Comparison of ENCODE assay signal across 21 cellular contexts in the genomic region with DNA sequence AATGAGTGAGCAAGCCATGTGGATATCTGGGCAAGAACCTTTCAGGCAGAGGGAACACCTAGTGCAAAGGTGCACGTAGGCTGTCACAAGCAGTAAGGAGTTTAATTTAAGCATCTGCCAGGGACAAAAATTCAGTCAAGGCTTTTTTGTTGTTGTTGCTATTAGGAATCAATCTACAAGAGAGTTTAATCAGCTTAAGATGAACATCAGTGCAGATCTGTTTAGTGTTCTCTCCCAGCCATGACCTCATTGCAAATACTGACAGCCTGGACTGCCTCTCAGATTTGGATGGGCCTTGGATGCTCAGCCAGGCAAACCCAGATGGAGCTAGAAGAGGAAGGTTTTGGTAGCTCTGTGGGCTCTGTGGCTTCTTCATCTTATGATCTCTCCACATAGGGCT.
"Had no signal": no experiment of that assay in that cellular context is flagged by ENCODE, and none has a peak within 500 bp of the region (broad histone marks: within the 10 kb centered on the region; RNA-seq: fewer than 3 reads in every experiment).

No MANE protein-coding gene starts in this region.

- DNase-seq: activated CD4-positive, CD25-positive, alpha-beta regulatory T cell treated with anti-CD3 and anti-CD28 coated beads, Interleukin-2, amount 50 U/mL, for 72 hours; activated CD8-positive, alpha-beta memory T cell treated with anti-CD3 and anti-CD28 coated beads, Interleukin-2, amount 50 U/mL, for 48 hours; activated naive CD4-positive, alpha-beta T cell treated with Interleukin-2 at 50 U/mL for 16 hours; activated naive CD8-positive, alpha-beta T cell treated with anti-CD3 and anti-CD28 coated beads for 36 hours; activated T-cell treated with anti-CD3 and anti-CD28 coated beads, Interleukin-2, amount 50 U/mL, for 4 hours; central memory CD4-positive, alpha-beta T cell; colonic mucosa; dorsolateral prefrontal cortex; effector memory CD8-positive, alpha-beta T cell; foreskin melanocyte; immature natural killer cell; left lung; ovary; stimulated activated CD4-positive, alpha-beta T cell treated with anti-CD3 and anti-CD28 coated beads, Interleukin-2, amount 100 ng/mL, for 48 hours; stimulated activated CD8-positive, alpha-beta memory T cell treated with anti-CD3 and anti-CD28 coated beads, Interleukin-4, amount 100 ng/mL, for 48 hours; stimulated activated naive B cell treated with anti-CD40 and anti-IgM and Interleukin-4, amounts not matched to agents 10 μg/mL and 1 μg/mL and 100 μg/mL, for 72 hours; testis; upper lobe of left lung had no signal

- H3K36me3 Mint-ChIP-seq: activated naive CD8-positive, alpha-beta T cell treated with anti-CD3 and anti-CD28 coated beads for 36 hours; immature natural killer cell; natural killer cell treated with Interleukin-12 subunit alpha and Interleukin-12 subunit beta and Interleukin-15 and Interleukin-18, amount 100 ng/mL, for 72 hours; stimulated activated naive B cell treated with anti-CD40 and anti-IgM and Interleukin-4, amounts not matched to agents 10 μg/mL and 1 μg/mL and 100 μg/mL, for 72 hours had no signal

- H3K4me3 Mint-ChIP-seq: activated naive CD8-positive, alpha-beta T cell treated with anti-CD3 and anti-CD28 coated beads for 36 hours; activated T-cell treated with anti-CD3 and anti-CD28 coated beads, Interleukin-2, amount 50 U/mL, for 4 hours; effector memory CD8-positive, alpha-beta T cell; immature natural killer cell; natural killer cell treated with Interleukin-12 subunit alpha and Interleukin-12 subunit beta and Interleukin-15 and Interleukin-18, amount 100 ng/mL, for 72 hours; stimulated activated naive B cell treated with anti-CD40 and anti-IgM and Interleukin-4, amounts not matched to agents 10 μg/mL and 1 μg/mL and 100 μg/mL, for 72 hours; T-helper 2 cell treated with Interferon-gamma antibody and Interleukin-4, amounts not matched to agents 5 μg/mL and 100 μg/mL, for 36 hours had no signal

- H3K9me3 Mint-ChIP-seq: activated naive CD8-positive, alpha-beta T cell treated with anti-CD3 and anti-CD28 coated beads for 36 hours; activated T-cell treated with anti-CD3 and anti-CD28 coated beads, Interleukin-2, amount 50 U/mL, for 4 hours; effector memory CD8-positive, alpha-beta T cell; immature natural killer cell; natural killer cell treated with Interleukin-12 subunit alpha and Interleukin-12 subunit beta and Interleukin-15 and Interleukin-18, amount 100 ng/mL, for 72 hours; stimulated activated naive B cell treated with anti-CD40 and anti-IgM and Interleukin-4, amounts not matched to agents 10 μg/mL and 1 μg/mL and 100 μg/mL, for 72 hours; T-helper 2 cell treated with Interferon-gamma antibody and Interleukin-4, amounts not matched to agents 5 μg/mL and 100 μg/mL, for 36 hours had no signal

- H3K27me3 Mint-ChIP-seq: effector memory CD8-positive, alpha-beta T cell; natural killer cell treated with Interleukin-12 subunit alpha and Interleukin-12 subunit beta and Interleukin-15 and Interleukin-18, amount 100 ng/mL, for 72 hours; stimulated activated naive B cell treated with anti-CD40 and anti-IgM and Interleukin-4, amounts not matched to agents 10 μg/mL and 1 μg/mL and 100 μg/mL, for 72 hours had no signal

- ATAC-seq: activated T-cell treated with anti-CD3 and anti-CD28 coated beads, Interleukin-2, amount 50 U/mL, for 4 hours; effector memory CD8-positive, alpha-beta T cell; esophagus mucosa; left lung; natural killer cell treated with Interleukin-12 subunit alpha and Interleukin-12 subunit beta and Interleukin-15 and Interleukin-18, amount 100 ng/mL, for 72 hours; stimulated activated naive B cell treated with anti-CD40 and anti-IgM and Interleukin-4, amounts not matched to agents 10 μg/mL and 1 μg/mL and 100 μg/mL, for 72 hours had no signal

- H3K27ac Mint-ChIP-seq: activated naive CD8-positive, alpha-beta T cell treated with anti-CD3 and anti-CD28 coated beads for 36 hours; immature natural killer cell; natural killer cell treated with Interleukin-12 subunit alpha and Interleukin-12 subunit beta and Interleukin-15 and Interleukin-18, amount 100 ng/mL, for 72 hours; stimulated activated naive B cell treated with anti-CD40 and anti-IgM and Interleukin-4, amounts not matched to agents 10 μg/mL and 1 μg/mL and 100 μg/mL, for 72 hours; T-helper 2 cell treated with Interferon-gamma antibody and Interleukin-4, amounts not matched to agents 5 μg/mL and 100 μg/mL, for 36 hours had no signal
